28 cellular contexts compared by ENCODE assay signal in genomic region chr11:47688101-47688500, GRCh38. TPM values are rescaled to one million over a fixed set of nuclear protein-coding genes. Genes with fewer than 3 reads are reported as not detected.
"Had no signal": no experiment of that assay in that cellular context is flagged by ENCODE, and none has a peak within 500 bp of the region (broad histone marks: within the 10 kb centered on the region; RNA-seq: fewer than 3 reads in every experiment).

No MANE protein-coding gene starts in this region.

- H3K36me3 ChIP-seq: ascending aorta, brain microvascular endothelial cell, esophagus squamous epithelium, gastrocnemius medialis, neutrophil, pancreas, right atrium auricular region, thyroid gland had no signal

- H3K9me3 Mint-ChIP-seq: activated B cell treated with CpG ODN at 0.5 μM for 24 hours; activated naive CD4-positive, alpha-beta T cell treated with anti-CD3 and anti-CD28 coated beads, Interleukin-2, amount 50 U/mL, for 72 hours; activated T-cell treated with anti-CD3 and anti-CD28 coated beads, Interleukin-2, amount 50 U/mL, for 24 hours; activated T-helper 17 cell treated with anti-CD3 and anti-CD28 coated beads, Interleukin-2, amount 50 U/mL, for 72 hours; central memory CD8-positive, alpha-beta T cell; effector memory CD8-positive, alpha-beta T cell; nephron; stimulated activated naive CD8-positive, alpha-beta T cell treated with anti-CD3 and anti-CD28 coated beads, Interleukin-15, Interleukin-2, amounts not matched to agents 100 ng/mL and 50 ng/mL, for 24 hours had no signal

- DNase-seq: activated B cell treated with CpG ODN at 0.5 μM for 24 hours; activated CD4-positive, alpha-beta T cell treated with anti-CD3 and anti-CD28 coated beads for 36 hours; activated CD4-positive, alpha-beta T cell treated with anti-CD3 and anti-CD28 coated beads, Interleukin-2, amount 50 U/mL, for 4 hours; activated CD8-positive, alpha-beta memory T cell treated with anti-CD3 and anti-CD28 coated beads for 24 hours; activated CD8-positive, alpha-beta memory T cell treated with anti-CD3 and anti-CD28 coated beads, Interleukin-2, amount 50 U/mL, for 4 hours; activated T-cell treated with anti-CD3 and anti-CD28 coated beads, Interleukin-2, amount 50 U/mL, for 24 hours; brain microvascular endothelial cell; effector memory CD8-positive, alpha-beta T cell; esophagus squamous epithelium; gastrocnemius medialis; hypothalamus; pancreas; psoas muscle; stimulated activated CD4-positive, alpha-beta T cell treated with anti-CD3 and anti-CD28 coated beads, Interleukin-12 subunit alpha, Interleukin-12 subunit beta, amount 100 ng/mL, for 4 hours; stimulated activated CD4-positive, alpha-beta T cell treated with anti-CD3 and anti-CD28 coated beads, Interleukin-4, amount 100 ng/mL, for 4 hours; substantia nigra; T1000; thyroid gland had no signal

- FAIRE-seq: colon, islet of Langerhans, pancreas had no signal

- ATAC-seq: activated CD4-positive, alpha-beta T cell treated with anti-CD3 and anti-CD28 coated beads for 36 hours; activated naive CD4-positive, alpha-beta T cell treated with anti-CD3 and anti-CD28 coated beads, Interleukin-2, amount 50 U/mL, for 72 hours; activated T-helper 17 cell treated with anti-CD3 and anti-CD28 coated beads, Interleukin-2, amount 50 U/mL, for 72 hours; effector memory CD8-positive, alpha-beta T cell; gastrocnemius medialis; pancreas; psoas muscle had no signal

- H3K27ac ChIP-seq: ascending aorta, brain microvascular endothelial cell, esophagus squamous epithelium, gastrocnemius medialis, neutrophil, pancreas, psoas muscle, right atrium auricular region, thyroid gland had no signal

- H3K36me3 Mint-ChIP-seq: activated naive CD4-positive, alpha-beta T cell treated with anti-CD3 and anti-CD28 coated beads, Interleukin-2, amount 50 U/mL, for 72 hours had no signal

- H3K4me1 Mint-ChIP-seq: activated CD4-positive, alpha-beta T cell treated with anti-CD3 and anti-CD28 coated beads for 36 hours; activated T-helper 17 cell treated with anti-CD3 and anti-CD28 coated beads, Interleukin-2, amount 50 U/mL, for 72 hours; central memory CD8-positive, alpha-beta T cell; nephron had no signal

- H3K9me3 ChIP-seq: ascending aorta, esophagus squamous epithelium, gastrocnemius medialis, neutrophil, pancreas, psoas muscle, right atrium auricular region, thyroid gland had no signal

- H3K4me3 Mint-ChIP-seq: activated B cell treated with CpG ODN at 0.5 μM for 24 hours; activated CD4-positive, alpha-beta T cell treated with anti-CD3 and anti-CD28 coated beads for 36 hours; activated T-cell treated with anti-CD3 and anti-CD28 coated beads, Interleukin-2, amount 50 U/mL, for 24 hours; activated T-helper 17 cell treated with anti-CD3 and anti-CD28 coated beads, Interleukin-2, amount 50 U/mL, for 72 hours; central memory CD8-positive, alpha-beta T cell; effector memory CD8-positive, alpha-beta T cell; nephron; stimulated activated naive CD8-positive, alpha-beta T cell treated with anti-CD3 and anti-CD28 coated beads, Interleukin-15, Interleukin-2, amounts not matched to agents 100 ng/mL and 50 ng/mL, for 24 hours had no signal

- H3K27ac Mint-ChIP-seq: activated B cell treated with CpG ODN at 0.5 μM for 24 hours; activated CD4-positive, alpha-beta T cell treated with anti-CD3 and anti-CD28 coated beads for 36 hours; activated naive CD4-positive, alpha-beta T cell treated with anti-CD3 and anti-CD28 coated beads, Interleukin-2, amount 50 U/mL, for 72 hours; activated T-cell treated with anti-CD3 and anti-CD28 coated beads, Interleukin-2, amount 50 U/mL, for 24 hours; activated T-helper 17 cell treated with anti-CD3 and anti-CD28 coated beads, Interleukin-2, amount 50 U/mL, for 72 hours; nephron; stimulated activated naive CD8-positive, alpha-beta T cell treated with anti-CD3 and anti-CD28 coated beads, Interleukin-15, Interleukin-2, amounts not matched to agents 100 ng/mL and 50 ng/mL, for 24 hours had no signal

- H3K4me3 ChIP-seq: ascending aorta, esophagus squamous epithelium, gastrocnemius medialis, pancreas, psoas muscle, right atrium auricular region, thyroid gland had no signal

- H3K4me1 ChIP-seq: ascending aorta, esophagus squamous epithelium, gastrocnemius medialis, pancreas, psoas muscle, right atrium auricular region, thyroid gland had no signal

- H3K27me3 Mint-ChIP-seq: activated B cell treated with CpG ODN at 0.5 μM for 24 hours; activated CD4-positive, alpha-beta T cell treated with anti-CD3 and anti-CD28 coated beads for 36 hours; activated T-cell treated with anti-CD3 and anti-CD28 coated beads, Interleukin-2, amount 50 U/mL, for 24 hours; activated T-helper 17 cell treated with anti-CD3 and anti-CD28 coated beads, Interleukin-2, amount 50 U/mL, for 72 hours; central memory CD8-positive, alpha-beta T cell; effector memory CD8-positive, alpha-beta T cell; stimulated activated naive CD8-positive, alpha-beta T cell treated with anti-CD3 and anti-CD28 coated beads, Interleukin-15, Interleukin-2, amounts not matched to agents 100 ng/mL and 50 ng/mL, for 24 hours had no signal

- H3K27me3 ChIP-seq: ascending aorta, brain microvascular endothelial cell, esophagus squamous epithelium, gastrocnemius medialis, neutrophil, pancreas, right atrium auricular region, thyroid gland had no signal

RNA-seq across cellular contexts. Expression of gene AGBL2, which starts 27.1 kb away (rescaled TPM):
- total RNA-seq: ascending aorta, gastrocnemius medialis, right atrium auricular region had no signal
